34 cellular contexts compared by ENCODE assay signal in the genomic region with DNA sequence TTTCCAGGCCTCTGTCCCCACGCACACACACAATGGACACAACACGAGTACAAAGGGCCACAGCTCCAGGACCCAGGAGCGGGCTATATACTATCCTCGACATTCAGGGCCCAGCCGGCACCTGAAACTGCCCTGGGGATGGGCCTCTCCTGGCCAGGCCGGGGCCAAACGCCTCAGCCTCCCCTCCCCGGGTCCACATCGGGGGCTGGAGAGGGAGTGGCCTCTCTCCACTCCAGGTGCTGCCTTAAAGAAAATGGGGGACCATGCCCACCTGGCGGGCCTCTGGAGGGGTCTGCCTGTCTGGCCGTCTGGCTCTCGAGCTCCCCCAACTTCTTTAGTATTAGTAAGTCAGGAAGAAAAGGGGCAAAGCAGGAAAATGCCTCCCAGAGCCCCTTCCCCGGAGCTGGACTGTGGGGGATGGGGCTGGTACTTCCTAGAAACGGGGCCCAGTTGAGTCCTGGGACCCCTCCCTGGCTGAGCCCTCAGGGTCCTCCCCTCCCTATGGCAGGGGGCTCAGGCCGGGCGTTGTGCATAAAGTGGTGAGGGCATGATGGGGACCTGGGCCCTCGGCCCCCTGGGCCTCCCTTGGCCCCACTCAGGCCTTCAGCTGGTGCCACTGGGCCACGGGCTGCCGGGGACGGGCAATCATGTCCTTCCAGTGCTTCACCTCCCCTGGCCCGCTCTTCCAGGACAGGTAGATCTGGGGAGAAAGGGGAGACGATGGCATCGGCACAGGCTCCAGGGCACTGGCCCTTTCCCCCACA. TPM values are rescaled to one million over a fixed set of nuclear protein-coding genes. Genes with fewer than 3 reads are reported as not detected.
"Had no signal": no experiment of that assay in that cellular context is flagged by ENCODE, and none has a peak within 500 bp of the region (broad histone marks: within the 10 kb centered on the region; RNA-seq: fewer than 3 reads in every experiment).

No MANE protein-coding gene starts in this region.

- H3K36me3 ChIP-seq: left ventricle myocardium inferior, pancreas, thyroid gland, transverse colon, upper lobe of left lung, vagina had no signal

- H3K9me3 Mint-ChIP-seq: immature natural killer cell; mesothelial cell of epicardium; naive B cell; natural killer cell; nephron progenitor cell; stimulated activated naive B cell treated with anti-CD40 and anti-IgM and Interleukin-4, amounts not matched to agents 10 μg/mL and 1 μg/mL and 100 μg/mL, for 72 hours; stimulated activated naive CD8-positive, alpha-beta T cell treated with anti-CD3 and anti-CD28 coated beads, Interleukin-15, Interleukin-2, amounts not matched to agents 100 ng/mL and 50 ng/mL, for 24 hours had no signal

- H3K9me3 ChIP-seq: left ventricle myocardium inferior, pancreas, prostate gland, testis, thyroid gland, transverse colon, upper lobe of left lung, vagina had no signal

- H3K4me3 ChIP-seq: left ventricle myocardium inferior, lung, pancreas, prostate gland, skin epidermis, testis, thyroid gland, transverse colon, upper lobe of left lung, vagina had no signal

- H3K27ac Mint-ChIP-seq: immature natural killer cell; mesothelial cell of epicardium; naive B cell; natural killer cell; stimulated activated naive B cell treated with anti-CD40 and anti-IgM and Interleukin-4, amounts not matched to agents 10 μg/mL and 1 μg/mL and 100 μg/mL, for 72 hours; stimulated activated naive CD8-positive, alpha-beta T cell treated with anti-CD3 and anti-CD28 coated beads, Interleukin-15, Interleukin-2, amounts not matched to agents 100 ng/mL and 50 ng/mL, for 24 hours had no signal

- H3K4me1 ChIP-seq: pancreas, thyroid gland had no signal

- FAIRE-seq: islet of Langerhans, kidney, pancreas had no signal

- H3K27ac ChIP-seq: left ventricle myocardium inferior, pancreas, prostate gland, skin epidermis, testis, thyroid gland, transverse colon, upper lobe of left lung, vagina had no signal

- H3K4me3 Mint-ChIP-seq: immature natural killer cell; mesothelial cell of epicardium; natural killer cell; stimulated activated naive B cell treated with anti-CD40 and anti-IgM and Interleukin-4, amounts not matched to agents 10 μg/mL and 1 μg/mL and 100 μg/mL, for 72 hours; stimulated activated naive CD8-positive, alpha-beta T cell treated with anti-CD3 and anti-CD28 coated beads, Interleukin-15, Interleukin-2, amounts not matched to agents 100 ng/mL and 50 ng/mL, for 24 hours had no signal

- DNase-seq: hypothalamus; immature natural killer cell; kidney; left colon; left ventricle myocardium inferior; mesendoderm; naive B cell; natural killer cell; nephron progenitor cell; nucleus accumbens; posterior cingulate gyrus; retina; stimulated activated CD4-positive, alpha-beta T cell treated with anti-CD3 and anti-CD28 coated beads, Interleukin-12 subunit alpha, Interleukin-12 subunit beta, amount 100 ng/mL, for 4 hours; stimulated activated CD4-positive, alpha-beta T cell treated with anti-CD3 and anti-CD28 coated beads, Interleukin-15, amount 100 ng/mL, for 24 hours; stimulated activated CD4-positive, alpha-beta T cell treated with anti-CD3 and anti-CD28 coated beads, Interleukin-2, amount 100 ng/mL, for 24 hours; stimulated activated CD4-positive, alpha-beta T cell treated with anti-CD3 and anti-CD28 coated beads, Interleukin-4, amount 100 ng/mL, for 1 hour; stimulated activated naive B cell treated with anti-CD40 and anti-IgM and Interleukin-4, amounts not matched to agents 10 μg/mL and 1 μg/mL and 100 μg/mL, for 72 hours; substantia nigra; testis; thyroid gland; transverse colon had no signal

- ATAC-seq: left colon; natural killer cell; pancreas; right cardiac atrium; sciatic nerve; stimulated activated naive B cell treated with anti-CD40 and anti-IgM and Interleukin-4, amounts not matched to agents 10 μg/mL and 1 μg/mL and 100 μg/mL, for 72 hours had no signal

- H3K27me3 ChIP-seq: pancreas, testis, thyroid gland, transverse colon, upper lobe of left lung, vagina had no signal

RNA-seq across cellular contexts. Expression of a gene that starts 9.7 kb away (rescaled TPM):
- total RNA-seq: mononuclear cell, natural killer cell, urinary bladder had no signal
- polyA plus RNA-seq: immature natural killer cell had no signal
